In genomic region chr12:107533218-107533617, GRCh38 we compare ENCODE assay signal across 13 cellular contexts.
DNase-seq lines count a peak whose midpoint lies in the region; ATAC-seq and TF ChIP-seq lines count a peak whose summit lies in the region.
"Had no signal": no experiment of that assay in that cellular context is flagged by ENCODE, and none has a peak within 500 bp of the region (broad histone marks: within the 10 kb centered on the region; RNA-seq: fewer than 3 reads in every experiment).

No MANE protein-coding gene starts in this region.

- no peaks in the 10 kb centered on the region for H3K27me3 ChIP-seq in colonic mucosa

- H3K27me3 Mint-ChIP-seq in activated naive CD8-positive, alpha-beta T cell, result no peaks in the 10 kb centered on the region
- H3K27me3 Mint-ChIP-seq in activated naive CD8-positive, alpha-beta T cell treated with anti-CD3 and anti-CD28 coated beads, Interleukin-2, amount 50 U/mL, for 24 hours, result no peaks in the 10 kb centered on the region
- H3K27me3 Mint-ChIP-seq in stimulated activated naive B cell treated with anti-CD40 and anti-IgM and Interleukin-4, amounts not matched to agents 10 μg/mL and 1 μg/mL and 100 μg/mL, for 72 hours, result no peaks in the 10 kb centered on the region

- no peak overlapping the region for H3K4me3 Mint-ChIP-seq in activated naive CD8-positive, alpha-beta T cell
- no peak overlapping the region for H3K4me3 Mint-ChIP-seq in activated naive CD8-positive, alpha-beta T cell treated with anti-CD3 and anti-CD28 coated beads, Interleukin-2, amount 50 U/mL, for 24 hours
- H3K4me3 Mint-ChIP-seq in stimulated activated naive B cell treated with anti-CD40 and anti-IgM and Interleukin-4, amounts not matched to agents 10 μg/mL and 1 μg/mL and 100 μg/mL, for 72 hours, result no peak overlapping the region

- TF ChIP-seq CTCF in colonic mucosa (IDR thresholded peaks at IDR 0.05), result no peak

- H3K4me3 ChIP-seq in colonic mucosa, result no peak overlapping the region

- ATAC-seq in activated naive CD8-positive, alpha-beta T cell treated with anti-CD3 and anti-CD28 coated beads, Interleukin-2, amount 50 U/mL, for 24 hours, result no peak
- ATAC-seq in GM21737 (IDR thresholded peaks at IDR 0.05; ENCODE audit: unreplicated experiment) (peak; percentile 79), HG03159 (IDR thresholded peaks at IDR 0.05; ENCODE audit: unreplicated experiment) (peak; percentile 58)
- ATAC-seq in stimulated activated naive B cell treated with anti-CD40 and anti-IgM and Interleukin-4, amounts not matched to agents 10 μg/mL and 1 μg/mL and 100 μg/mL, for 72 hours (replicated peaks), result peak; percentile 57 to 59
- ATAC-seq: left colon had no signal

- H3K27ac ChIP-seq in colonic mucosa, result no peak overlapping the region
- H3K27ac ChIP-seq: VCaP had no signal

- H3K4me1 Mint-ChIP-seq in activated naive CD8-positive, alpha-beta T cell (ENCODE audit: low read depth), result peaks cover 32% of the 10 kb centered on the region
- H3K4me1 Mint-ChIP-seq in activated naive CD8-positive, alpha-beta T cell treated with anti-CD3 and anti-CD28 coated beads, Interleukin-2, amount 50 U/mL, for 24 hours, result peaks cover 19% of the 10 kb centered on the region
- H3K4me1 Mint-ChIP-seq in stimulated activated naive B cell treated with anti-CD40 and anti-IgM and Interleukin-4, amounts not matched to agents 10 μg/mL and 1 μg/mL and 100 μg/mL, for 72 hours, result peaks cover 7 to 15% of the 10 kb centered on the region in 2 donors

- intact Hi-C loops in colonic mucosa (cut with DNase I), result no loop called here

- DNase-seq in activated naive CD8-positive, alpha-beta T cell treated with anti-CD3 and anti-CD28 coated beads, Interleukin-2, amount 50 U/mL, for 24 hours, result no peak
- no peak for DNase-seq in stimulated activated naive B cell treated with anti-CD40 and anti-IgM and Interleukin-4, amounts not matched to agents 10 μg/mL and 1 μg/mL and 100 μg/mL, for 72 hours
- no peak for DNase-seq in colonic mucosa
- no peak for DNase-seq in NCI-H2196 treated with DMSO at 0.1 percent for 48 hours (lab: John Stamatoyannopoulos, UW; ENCODE audit: unreplicated experiment)
- no peak for DNase-seq in NCI-H2196 (lab: John Stamatoyannopoulos, UW; ENCODE audit: unreplicated experiment)
- DNase-seq: amniotic stem cell, left colon, NCI-H345, trophoblast cell had no signal

- H3K27ac Mint-ChIP-seq in activated naive CD8-positive, alpha-beta T cell, result peak overlapping the region; percentile 51
- no peak overlapping the region for H3K27ac Mint-ChIP-seq in activated naive CD8-positive, alpha-beta T cell treated with anti-CD3 and anti-CD28 coated beads, Interleukin-2, amount 50 U/mL, for 24 hours
- no peak overlapping the region for H3K27ac Mint-ChIP-seq in stimulated activated naive B cell treated with anti-CD40 and anti-IgM and Interleukin-4, amounts not matched to agents 10 μg/mL and 1 μg/mL and 100 μg/mL, for 72 hours

- no peak overlapping the region for H3K9ac ChIP-seq in colonic mucosa (ENCODE audit: low read depth in 2 of 2, low read length in 2 of 2)

- H3K4me1 ChIP-seq in colonic mucosa, result no peaks in the 10 kb centered on the region

- H3K36me3 Mint-ChIP-seq in activated naive CD8-positive, alpha-beta T cell, result peaks cover 12% of the 10 kb centered on the region
- peaks cover 5% of the 10 kb centered on the region for H3K36me3 Mint-ChIP-seq in activated naive CD8-positive, alpha-beta T cell treated with anti-CD3 and anti-CD28 coated beads, Interleukin-2, amount 50 U/mL, for 24 hours (ENCODE audit: low read depth)
- H3K36me3 Mint-ChIP-seq in stimulated activated naive B cell treated with anti-CD40 and anti-IgM and Interleukin-4, amounts not matched to agents 10 μg/mL and 1 μg/mL and 100 μg/mL, for 72 hours, result no peaks in the 10 kb centered on the region

- H3K36me3 ChIP-seq in colonic mucosa, result no peaks in the 10 kb centered on the region

- no peaks in the 10 kb centered on the region for H3K9me3 ChIP-seq in colonic mucosa

- H3K9me3 Mint-ChIP-seq in activated naive CD8-positive, alpha-beta T cell (ENCODE audit: low read depth), result no peaks in the 10 kb centered on the region
- peaks cover 16% of the 10 kb centered on the region for H3K9me3 Mint-ChIP-seq in activated naive CD8-positive, alpha-beta T cell treated with anti-CD3 and anti-CD28 coated beads, Interleukin-2, amount 50 U/mL, for 24 hours
- peaks cover 9 to 11% of the 10 kb centered on the region in 2 donors for H3K9me3 Mint-ChIP-seq in stimulated activated naive B cell treated with anti-CD40 and anti-IgM and Interleukin-4, amounts not matched to agents 10 μg/mL and 1 μg/mL and 100 μg/mL, for 72 hours
